Comparison of ENCODE assay signal across 13 cellular contexts in genomic region chr10:126198681-126199080, GRCh38.
DNase-seq lines count a peak whose midpoint lies in the region; ATAC-seq and TF ChIP-seq lines count a peak whose summit lies in the region.
"Had no signal": no experiment of that assay in that cellular context is flagged by ENCODE, and none has a peak within 500 bp of the region (broad histone marks: within the 10 kb centered on the region; RNA-seq: fewer than 3 reads in every experiment).

No MANE protein-coding gene starts in this region.

- POLR2A ChIA-PET in AG04450 (lab: Yijun Ruan, JAX), result interaction anchor here (1.1 kb wide), 1 partner anchor 189 kb away, joined by 5 read pairs; the partner anchor contains the start of gene ADAM12

- H3K27ac ChIP-seq in AG04450 (ENCODE audit: low read depth, low read length), result peak overlapping the region; percentile 75
- peak overlapping the region; percentile 87 for H3K27ac ChIP-seq in brain microvascular endothelial cell
- H3K27ac ChIP-seq: C4-2B had no signal

- peaks cover 47% of the 10 kb centered on the region for H3K4me1 Mint-ChIP-seq in osteocyte (ENCODE audit: unreplicated experiment)

- H3K36me3 ChIP-seq in brain microvascular endothelial cell (replicated peaks), result no peaks in the 10 kb centered on the region

- no peak for DNase-seq in AG04450 (ENCODE audit: low read depth, low spot score)
- peak; percentile 22 for DNase-seq in LHCN-M2 (ENCODE audit: low read depth)
- no peak for DNase-seq in brain microvascular endothelial cell
- no peak for DNase-seq in osteocyte (ENCODE audit: extremely low spot score, unreplicated experiment)
- DNase-seq in DMS53 (lab: John Stamatoyannopoulos, UW), result no peak
- DNase-seq: DMS 273 treated with DMSO at 0.1 percent for 48 hours, H7, KBM-7, NCI-H2081 treated with DMSO at 0.1 percent for 48 hours, NCI-H524 had no signal

- H3K4me3 Mint-ChIP-seq in osteocyte (ENCODE audit: unreplicated experiment), result no peak overlapping the region

- CTCF ChIA-PET in AG04450 (lab: Charles Lee), result no interaction called here

- in situ Hi-C loops in brain microvascular endothelial cell (cut with HindIII; ENCODE audit: low pct_ligation_motif_present, low sequenced_read_pairs), result no loop called here

- no peaks in the 10 kb centered on the region for H3K36me3 Mint-ChIP-seq in osteocyte (ENCODE audit: unreplicated experiment)

- no peak overlapping the region for H3K4me3 ChIP-seq in AG04450 (ENCODE audit: low read depth, low read length)
- H3K4me3 ChIP-seq in brain microvascular endothelial cell (ENCODE audit: low read depth, low read length), result no peak overlapping the region

- no peak for ATAC-seq in HG02981 (IDR thresholded peaks at IDR 0.05; ENCODE audit: unreplicated experiment)
- ATAC-seq in HG03045 (IDR thresholded peaks at IDR 0.05; ENCODE audit: unreplicated experiment), result no peak

- H3K9me3 Mint-ChIP-seq in osteocyte (ENCODE audit: unreplicated experiment), result no peaks in the 10 kb centered on the region

- H3K27me3 Mint-ChIP-seq in osteocyte (ENCODE audit: unreplicated experiment), result no peaks in the 10 kb centered on the region

- TF ChIP-seq CTCF in AG04450 (IDR thresholded peaks at IDR 0.05; ENCODE audit: low read depth, low read length) (no peak), brain microvascular endothelial cell (IDR thresholded peaks at IDR 0.05; ENCODE audit: low read depth, low read length, missing control alignments) (no peak), osteocyte (IDR thresholded peaks at IDR 0.05) (no peak)

- H3K27me3 ChIP-seq in AG04450 (ENCODE audit: control insufficient read depth, insufficient read depth, low read length) (no peaks in the 10 kb centered on the region), brain microvascular endothelial cell (replicated peaks) (no peaks in the 10 kb centered on the region)

- H3K27ac Mint-ChIP-seq in osteocyte (ENCODE audit: unreplicated experiment), result peak overlapping the region; percentile 87

- H3K9me3 ChIP-seq in AG04450 (ENCODE audit: control insufficient read depth, insufficient read depth, low read length), result no peaks in the 10 kb centered on the region
